11 cellular contexts compared by ENCODE assay signal in the genomic region with DNA sequence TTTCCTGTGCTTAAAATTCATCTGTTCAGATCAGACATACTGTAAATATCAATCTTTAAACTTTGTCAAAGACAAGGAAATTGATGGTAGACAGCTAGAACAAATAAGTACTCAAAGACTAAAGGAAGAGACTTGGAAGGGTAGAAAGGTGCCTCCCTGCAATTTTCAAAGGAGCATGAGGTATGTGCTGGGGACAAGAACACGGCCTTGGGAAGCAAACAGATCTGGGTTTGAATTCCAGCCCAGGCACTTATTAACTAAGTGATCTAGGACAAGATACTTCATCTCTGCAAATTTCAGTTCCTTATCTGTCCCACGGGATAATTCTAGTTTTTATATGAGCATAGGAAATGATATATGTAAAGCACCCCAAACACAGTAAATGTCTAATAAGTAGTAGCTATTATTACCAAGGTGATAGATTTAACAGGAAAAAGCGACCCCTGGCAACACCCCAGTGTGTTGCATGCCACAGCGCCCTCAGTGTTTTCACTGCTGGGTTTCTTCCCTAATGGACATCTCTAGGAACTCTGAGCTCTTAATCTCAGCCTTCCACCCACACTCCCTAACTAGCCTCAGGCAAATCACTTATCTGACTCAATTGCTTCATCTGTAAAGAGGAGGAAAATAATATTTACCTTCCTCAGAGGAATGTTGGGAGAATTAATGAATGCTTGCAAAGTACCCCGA. TPM values are rescaled to one million over a fixed set of nuclear protein-coding genes. Genes with fewer than 3 reads are reported as not detected.
DNase-seq lines count a peak whose midpoint lies in the region; ATAC-seq and TF ChIP-seq lines count a peak whose summit lies in the region.
"Had no signal": no experiment of that assay in that cellular context is flagged by ENCODE, and none has a peak within 500 bp of the region (broad histone marks: within the 10 kb centered on the region; RNA-seq: fewer than 3 reads in every experiment).

No MANE protein-coding gene starts in this region.

- H3K27ac ChIP-seq in brain microvascular endothelial cell (peak overlapping the region; percentile 39), SJCRH30 (no peak overlapping the region)

- peaks cover 6% of the 10 kb centered on the region for H3K9me3 Mint-ChIP-seq in progenitor cell of endocrine pancreas (ENCODE audit: low read depth)
- H3K9me3 Mint-ChIP-seq: activated CD4-positive, alpha-beta T cell treated with anti-CD3 and anti-CD28 coated beads, Interleukin-2, amount 10 ng/mL, durations not matched to agents 24 days and 14 days had no signal

- H3K27ac Mint-ChIP-seq in progenitor cell of endocrine pancreas: no peak overlapping the region
- H3K27ac Mint-ChIP-seq: activated CD4-positive, alpha-beta T cell treated with anti-CD3 and anti-CD28 coated beads, Interleukin-2, amount 10 ng/mL, durations not matched to agents 24 days and 14 days had no signal

- H3K4me3 ChIP-seq in brain microvascular endothelial cell (ENCODE audit: low read depth, low read length) (no peak overlapping the region), mucosa of descending colon (no peak overlapping the region), SJCRH30 (no peak overlapping the region)

- H3K4me3 Mint-ChIP-seq in progenitor cell of endocrine pancreas (ENCODE audit: low read depth): no peak overlapping the region
- H3K4me3 Mint-ChIP-seq: activated CD4-positive, alpha-beta T cell treated with anti-CD3 and anti-CD28 coated beads, Interleukin-2, amount 10 ng/mL, durations not matched to agents 24 days and 14 days; activated T-cell treated with anti-CD3 and anti-CD28 coated beads, Interleukin-2, amount 50 U/mL, for 4 hours had no signal

- intact Hi-C loops in mucosa of descending colon (cut with DNase I, micrococcal nuclease): no loop called here

- H3K9me3 ChIP-seq in mucosa of descending colon (no peaks in the 10 kb centered on the region), SJCRH30 (replicated peaks) (no peaks in the 10 kb centered on the region)

- peaks cover 4% of the 10 kb centered on the region for H3K4me1 Mint-ChIP-seq in progenitor cell of endocrine pancreas (ENCODE audit: low read depth)
- H3K4me1 Mint-ChIP-seq: activated CD4-positive, alpha-beta T cell treated with anti-CD3 and anti-CD28 coated beads, Interleukin-2, amount 10 ng/mL, durations not matched to agents 24 days and 14 days had no signal

- TF ChIP-seq CTCF in GM10266 (IDR thresholded peaks at IDR 0.05; ENCODE audit: control insufficient read depth, insufficient read depth, low read depth, missing control alignments) (peak; percentile 19), brain microvascular endothelial cell (IDR thresholded peaks at IDR 0.05; ENCODE audit: low read depth, low read length, missing control alignments) (no peak), progenitor cell of endocrine pancreas (IDR thresholded peaks at IDR 0.05; ENCODE audit: unreplicated experiment) (peak; percentile 32), mucosa of descending colon (IDR thresholded peaks at IDR 0.05) (no peak)

- no peaks in the 10 kb centered on the region for H3K36me3 ChIP-seq in brain microvascular endothelial cell (replicated peaks)
- no peaks in the 10 kb centered on the region for H3K36me3 ChIP-seq in mucosa of descending colon (ENCODE audit: low read depth)
- no peaks in the 10 kb centered on the region for H3K36me3 ChIP-seq in SJCRH30

- H3K4me1 ChIP-seq in mucosa of descending colon (ENCODE audit: low read depth) (no peaks in the 10 kb centered on the region), SJCRH30 (peaks cover 17% of the 10 kb centered on the region)

- H3K27me3 Mint-ChIP-seq in progenitor cell of endocrine pancreas: no peaks in the 10 kb centered on the region
- H3K27me3 Mint-ChIP-seq: activated CD4-positive, alpha-beta T cell treated with anti-CD3 and anti-CD28 coated beads, Interleukin-2, amount 10 ng/mL, durations not matched to agents 24 days and 14 days had no signal

- no peak for DNase-seq in GM10266 (ENCODE audit: extremely low spot score)
- peak; percentile 45 for DNase-seq in M059J (ENCODE audit: low read depth)
- DNase-seq in brain microvascular endothelial cell: no peak
- DNase-seq in progenitor cell of endocrine pancreas (ENCODE audit: low spot score, unreplicated experiment): no peak
- DNase-seq in activated naive CD4-positive, alpha-beta T cell (lab: John Stamatoyannopoulos, UW): no peak
- DNase-seq in mucosa of descending colon: no peak
- DNase-seq in NCI-H774 (lab: John Stamatoyannopoulos, UW): no peak
- no peak for DNase-seq in SJCRH30
- DNase-seq: activated CD4-positive, alpha-beta T cell treated with anti-CD3 and anti-CD28 coated beads, Interleukin-2, amount 10 ng/mL, durations not matched to agents 24 days and 14 days; activated T-cell treated with anti-CD3 and anti-CD28 coated beads, Interleukin-2, amount 50 U/mL, for 4 hours; nucleus accumbens had no signal

- H3K36me3 Mint-ChIP-seq in progenitor cell of endocrine pancreas (ENCODE audit: insufficient read depth): no peaks in the 10 kb centered on the region

- in situ Hi-C loops in brain microvascular endothelial cell (cut with HindIII; ENCODE audit: low pct_ligation_motif_present, low sequenced_read_pairs): no loop called here

- H3K27me3 ChIP-seq in brain microvascular endothelial cell (replicated peaks) (no peaks in the 10 kb centered on the region), SJCRH30 (no peaks in the 10 kb centered on the region)

- no peak for ATAC-seq in mucosa of descending colon
- ATAC-seq: activated T-cell treated with anti-CD3 and anti-CD28 coated beads, Interleukin-2, amount 50 U/mL, for 4 hours had no signal

RNA-seq across cellular contexts. Expression of gene BMP4, which starts 44.7 kb away (rescaled TPM):
- total RNA-seq in M059J (2014; rRNA removed; shearing (Covaris generic)): 45.1 and 71.5 TPM in 2 replicates
- total RNA-seq in progenitor cell of endocrine pancreas: 2.7 and 7.5 TPM in 2 replicates
- 10 to 100 TPM in 2 of 3 donors, 1 to 10 TPM in 1; 8.1 to 16.0 (median 15.6) TPM for total RNA-seq in mucosa of descending colon
- 42.5 and 42.9 TPM in 2 replicates for total RNA-seq in SJCRH30 (2014; rRNA removed; shearing (Covaris generic))
- total RNA-seq: activated CD4-positive, alpha-beta T cell treated with anti-CD3 and anti-CD28 coated beads, Interleukin-2, amount 10 ng/mL, durations not matched to agents 24 days and 14 days had no signal

Comparison
In these comparisons a context has a peak if more than half of its experiments do, and no peak if none do; other contexts are left out.
1. CTCF ChIP-seq: peak in GM10266 (single experiment) and progenitor cell of endocrine pancreas (single experiment); none in brain microvascular endothelial cell (single experiment) and mucosa of descending colon (single experiment).